1 cellular context compared by ENCODE assay signal in genomic region chr3:62312201-62312600, GRCh38.
TF ChIP-seq lines count a peak whose summit lies in the region.

No MANE protein-coding gene starts in this region.

TF ChIP-seq in SK-N-SH treated with all-trans-retinoic acid at 6 μM for 48 hours, 23 proteins besides CTCF, POLR2A, EP300 and RAD21 (continued from another document):
- TF ChIP-seq TSHZ2 (CRISPR knock-in tag; IDR thresholded peaks at IDR 0.05) (no peak), CSDC2 (CRISPR knock-in tag; IDR thresholded peaks at IDR 0.05) (no peak), ISL1 (CRISPR knock-in tag; IDR thresholded peaks at IDR 0.05) (no peak), TCF4 (CRISPR knock-in tag; IDR thresholded peaks at IDR 0.05; ENCODE audit: borderline replicate concordance) (no peak), POU6F1 (CRISPR knock-in tag; IDR thresholded peaks at IDR 0.05; ENCODE audit: borderline replicate concordance, low read depth) (no peak), CREB5 (CRISPR knock-in tag; IDR thresholded peaks at IDR 0.05; ENCODE audit: low read depth) (no peak), PPARA (CRISPR knock-in tag; IDR thresholded peaks at IDR 0.05; ENCODE audit: borderline replicate concordance) (no peak), TOX (CRISPR knock-in tag; IDR thresholded peaks at IDR 0.05; ENCODE audit: borderline replicate concordance) (no peak), ZFP30 (CRISPR knock-in tag; IDR thresholded peaks at IDR 0.05) (no peak)
